In genomic region chr6:41937881-41938574, GRCh38 we compare ENCODE assay signal across 2 cellular contexts.
TF ChIP-seq lines count a peak whose summit lies in the region.

No MANE protein-coding gene starts in this region.

TF ChIP-seq in K562, 482 proteins besides CTCF, POLR2A, EP300 and RAD21 (continues in another document):
- TF ChIP-seq, protein P1, sequence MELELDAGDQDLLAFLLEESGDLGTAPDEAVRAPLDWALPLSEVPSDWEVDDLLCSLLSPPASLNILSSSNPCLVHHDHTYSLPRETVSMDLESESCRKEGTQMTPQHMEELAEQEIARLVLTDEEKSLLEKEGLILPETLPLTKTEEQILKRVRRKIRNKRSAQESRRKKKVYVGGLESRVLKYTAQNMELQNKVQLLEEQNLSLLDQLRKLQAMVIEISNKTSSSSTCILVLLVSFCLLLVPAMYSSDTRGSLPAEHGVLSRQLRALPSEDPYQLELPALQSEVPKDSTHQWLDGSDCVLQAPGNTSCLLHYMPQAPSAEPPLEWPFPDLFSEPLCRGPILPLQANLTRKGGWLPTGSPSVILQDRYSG (tag; conservative IDR thresholded peaks at IDR 0.05; ENCODE audit: low read depth) = no peak
- TF ChIP-seq, protein P2, sequence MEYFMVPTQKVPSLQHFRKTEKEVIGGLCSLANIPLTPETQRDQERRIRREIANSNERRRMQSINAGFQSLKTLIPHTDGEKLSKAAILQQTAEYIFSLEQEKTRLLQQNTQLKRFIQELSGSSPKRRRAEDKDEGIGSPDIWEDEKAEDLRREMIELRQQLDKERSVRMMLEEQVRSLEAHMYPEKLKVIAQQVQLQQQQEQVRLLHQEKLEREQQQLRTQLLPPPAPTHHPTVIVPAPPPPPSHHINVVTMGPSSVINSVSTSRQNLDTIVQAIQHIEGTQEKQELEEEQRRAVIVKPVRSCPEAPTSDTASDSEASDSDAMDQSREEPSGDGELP (CRISPR knock-in tag; IDR thresholded peaks at IDR 0.05; ENCODE audit: borderline replicate concordance) = peak; percentile 90
- TF ChIP-seq, protein P3, sequence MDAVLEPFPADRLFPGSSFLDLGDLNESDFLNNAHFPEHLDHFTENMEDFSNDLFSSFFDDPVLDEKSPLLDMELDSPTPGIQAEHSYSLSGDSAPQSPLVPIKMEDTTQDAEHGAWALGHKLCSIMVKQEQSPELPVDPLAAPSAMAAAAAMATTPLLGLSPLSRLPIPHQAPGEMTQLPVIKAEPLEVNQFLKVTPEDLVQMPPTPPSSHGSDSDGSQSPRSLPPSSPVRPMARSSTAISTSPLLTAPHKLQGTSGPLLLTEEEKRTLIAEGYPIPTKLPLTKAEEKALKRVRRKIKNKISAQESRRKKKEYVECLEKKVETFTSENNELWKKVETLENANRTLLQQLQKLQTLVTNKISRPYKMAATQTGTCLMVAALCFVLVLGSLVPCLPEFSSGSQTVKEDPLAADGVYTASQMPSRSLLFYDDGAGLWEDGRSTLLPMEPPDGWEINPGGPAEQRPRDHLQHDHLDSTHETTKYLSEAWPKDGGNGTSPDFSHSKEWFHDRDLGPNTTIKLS (IDR thresholded peaks at IDR 0.05; ENCODE audit: borderline replicate concordance, low read depth) = no peak
- no peak for TF ChIP-seq NR2C2 (CRISPR knock-in tag; IDR thresholded peaks at IDR 0.05)
- no peak for TF ChIP-seq NR2C2 (tag; IDR thresholded peaks at IDR 0.05)
- TF ChIP-seq, protein P4, sequence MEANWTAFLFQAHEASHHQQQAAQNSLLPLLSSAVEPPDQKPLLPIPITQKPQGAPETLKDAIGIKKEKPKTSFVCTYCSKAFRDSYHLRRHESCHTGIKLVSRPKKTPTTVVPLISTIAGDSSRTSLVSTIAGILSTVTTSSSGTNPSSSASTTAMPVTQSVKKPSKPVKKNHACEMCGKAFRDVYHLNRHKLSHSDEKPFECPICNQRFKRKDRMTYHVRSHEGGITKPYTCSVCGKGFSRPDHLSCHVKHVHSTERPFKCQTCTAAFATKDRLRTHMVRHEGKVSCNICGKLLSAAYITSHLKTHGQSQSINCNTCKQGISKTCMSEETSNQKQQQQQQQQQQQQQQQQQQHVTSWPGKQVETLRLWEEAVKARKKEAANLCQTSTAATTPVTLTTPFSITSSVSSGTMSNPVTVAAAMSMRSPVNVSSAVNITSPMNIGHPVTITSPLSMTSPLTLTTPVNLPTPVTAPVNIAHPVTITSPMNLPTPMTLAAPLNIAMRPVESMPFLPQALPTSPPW (CRISPR knock-in tag; IDR thresholded peaks at IDR 0.05) = peak; percentile 38; the same call in 1 of the 2 replicates
- TF ChIP-seq, protein P5, sequence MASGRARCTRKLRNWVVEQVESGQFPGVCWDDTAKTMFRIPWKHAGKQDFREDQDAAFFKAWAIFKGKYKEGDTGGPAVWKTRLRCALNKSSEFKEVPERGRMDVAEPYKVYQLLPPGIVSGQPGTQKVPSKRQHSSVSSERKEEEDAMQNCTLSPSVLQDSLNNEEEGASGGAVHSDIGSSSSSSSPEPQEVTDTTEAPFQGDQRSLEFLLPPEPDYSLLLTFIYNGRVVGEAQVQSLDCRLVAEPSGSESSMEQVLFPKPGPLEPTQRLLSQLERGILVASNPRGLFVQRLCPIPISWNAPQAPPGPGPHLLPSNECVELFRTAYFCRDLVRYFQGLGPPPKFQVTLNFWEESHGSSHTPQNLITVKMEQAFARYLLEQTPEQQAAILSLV (tag; IDR thresholded peaks at IDR 0.05) = no peak
- 0 out of 2 replicates have a peak, but pooled peaks have one; percentile 39 for TF ChIP-seq SREBF2 (CRISPR knock-in tag; IDR thresholded peaks at IDR 0.05)
- no peak for TF ChIP-seq NFIX (CRISPR knock-in tag; IDR thresholded peaks at IDR 0.05; ENCODE audit: low read depth)
- TF ChIP-seq ARID3A (IDR thresholded peaks at IDR 0.05; ENCODE audit: borderline replicate concordance, low read depth, low read length) = no peak
- no peak for TF ChIP-seq ARNT (IDR thresholded peaks at IDR 0.05)
- TF ChIP-seq, protein P6, sequence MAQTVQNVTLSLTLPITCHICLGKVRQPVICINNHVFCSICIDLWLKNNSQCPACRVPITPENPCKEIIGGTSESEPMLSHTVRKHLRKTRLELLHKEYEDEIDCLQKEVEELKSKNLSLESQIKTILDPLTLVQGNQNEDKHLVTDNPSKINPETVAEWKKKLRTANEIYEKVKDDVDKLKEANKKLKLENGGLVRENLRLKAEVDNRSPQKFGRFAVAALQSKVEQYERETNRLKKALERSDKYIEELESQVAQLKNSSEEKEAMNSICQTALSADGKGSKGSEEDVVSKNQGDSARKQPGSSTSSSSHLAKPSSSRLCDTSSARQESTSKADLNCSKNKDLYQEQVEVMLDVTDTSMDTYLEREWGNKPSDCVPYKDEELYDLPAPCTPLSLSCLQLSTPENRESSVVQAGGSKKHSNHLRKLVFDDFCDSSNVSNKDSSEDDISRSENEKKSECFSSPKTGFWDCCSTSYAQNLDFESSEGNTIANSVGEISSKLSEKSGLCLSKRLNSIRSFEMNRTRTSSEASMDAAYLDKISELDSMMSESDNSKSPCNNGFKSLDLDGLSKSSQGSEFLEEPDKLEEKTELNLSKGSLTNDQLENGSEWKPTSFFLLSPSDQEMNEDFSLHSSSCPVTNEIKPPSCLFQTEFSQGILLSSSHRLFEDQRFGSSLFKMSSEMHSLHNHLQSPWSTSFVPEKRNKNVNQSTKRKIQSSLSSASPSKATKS (CRISPR knock-in tag; IDR thresholded peaks at IDR 0.05) = no peak

TF ChIP-seq in SK-N-SH, 30 proteins besides CTCF, POLR2A, EP300 and RAD21:
- TF ChIP-seq RXRA (IDR thresholded peaks at IDR 0.05; ENCODE audit: borderline replicate concordance, low read depth) = no peak
- TF ChIP-seq GATA2 (CRISPR knock-in tag; IDR thresholded peaks at IDR 0.05) = no peak
- TF ChIP-seq TCF12 (IDR thresholded peaks at IDR 0.05) = no peak
- no peak for TF ChIP-seq TAF1 (IDR thresholded peaks at IDR 0.05; ENCODE audit: borderline replicate concordance, low read depth, low read length)
- TF ChIP-seq NRF1 (IDR thresholded peaks at IDR 0.05; ENCODE audit: low read depth, low read length) = no peak
- TF ChIP-seq, protein P7, sequence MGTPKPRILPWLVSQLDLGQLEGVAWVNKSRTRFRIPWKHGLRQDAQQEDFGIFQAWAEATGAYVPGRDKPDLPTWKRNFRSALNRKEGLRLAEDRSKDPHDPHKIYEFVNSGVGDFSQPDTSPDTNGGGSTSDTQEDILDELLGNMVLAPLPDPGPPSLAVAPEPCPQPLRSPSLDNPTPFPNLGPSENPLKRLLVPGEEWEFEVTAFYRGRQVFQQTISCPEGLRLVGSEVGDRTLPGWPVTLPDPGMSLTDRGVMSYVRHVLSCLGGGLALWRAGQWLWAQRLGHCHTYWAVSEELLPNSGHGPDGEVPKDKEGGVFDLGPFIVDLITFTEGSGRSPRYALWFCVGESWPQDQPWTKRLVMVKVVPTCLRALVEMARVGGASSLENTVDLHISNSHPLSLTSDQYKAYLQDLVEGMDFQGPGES (IDR thresholded peaks at IDR 0.05; ENCODE audit: low read depth, low read length) = no peak
- TF ChIP-seq RFX5 (IDR thresholded peaks at IDR 0.05; ENCODE audit: low read length) = no peak
- TF ChIP-seq NFIC (IDR thresholded peaks at IDR 0.05; ENCODE audit: borderline replicate concordance) = no peak
- no peak for TF ChIP-seq JUND (IDR thresholded peaks at IDR 0.05)
- TF ChIP-seq SMC3 (IDR thresholded peaks at IDR 0.05; ENCODE audit: low read depth, low read length) = no peak
- no peak for TF ChIP-seq MXI1 (IDR thresholded peaks at IDR 0.05; ENCODE audit: low read depth, low read length)
TF ChIP-seq in SK-N-SH: peak in this region for 0.
